8 cellular contexts compared by ENCODE assay signal in the genomic region with DNA sequence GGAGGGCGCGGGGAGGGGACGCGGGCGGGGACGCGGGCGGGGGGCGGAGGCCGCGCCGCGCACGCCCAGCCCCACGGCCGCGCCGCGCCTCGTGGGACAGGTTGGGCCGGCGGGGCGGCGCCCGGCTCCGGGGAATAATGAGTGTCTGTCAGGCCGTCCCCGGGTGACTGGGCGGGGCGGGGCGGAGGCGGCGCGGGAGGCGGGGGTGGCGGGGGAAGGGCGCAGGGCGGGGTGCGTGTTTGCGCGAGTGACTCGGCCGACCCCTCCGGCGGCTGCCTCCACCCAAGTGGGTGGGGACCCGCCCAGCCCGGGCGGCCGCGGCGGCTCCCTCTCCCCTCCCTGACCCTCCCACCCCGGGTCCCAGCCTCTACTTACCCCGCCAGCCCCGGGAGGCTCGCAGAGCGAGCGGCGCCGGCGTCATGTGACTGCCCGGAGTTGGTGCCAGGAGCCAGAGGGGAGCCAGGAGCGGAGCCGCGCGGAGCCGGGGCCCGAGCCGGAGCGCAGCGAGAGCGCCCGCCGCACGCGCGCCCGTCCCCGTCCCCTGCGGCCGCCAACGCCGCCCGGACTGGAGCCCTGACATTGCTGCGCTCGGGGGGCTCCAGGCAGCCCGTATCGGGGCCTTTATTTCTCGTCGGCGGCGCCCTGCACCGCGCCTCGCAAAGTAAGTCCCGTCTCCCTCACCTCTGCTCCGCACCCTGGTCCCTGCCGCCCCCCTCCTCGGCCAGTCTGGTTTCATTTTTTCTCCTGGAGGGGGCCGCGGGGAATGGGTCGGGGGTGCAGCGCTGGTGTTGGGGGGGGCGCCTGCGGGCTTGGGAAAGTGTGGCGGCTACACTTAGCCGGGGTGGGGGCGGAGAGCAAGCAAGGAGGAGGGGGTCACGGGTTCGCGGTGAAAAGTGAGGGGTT. TPM values are rescaled to one million over a fixed set of nuclear protein-coding genes. Genes with fewer than 3 reads are reported as not detected.
A peak's percentile ranks its signal among the peaks of the same experiment; 100 is the strongest.
DNase-seq lines count a peak whose midpoint lies in the region; TF ChIP-seq lines count a peak whose summit lies in the region.

A gene (plus strand): TSS at position 399 of the 903 bp plus-strand sequence. CDS start 16,427 bp downstream, outside the sequence.

- H2AFZ ChIP-seq in Loucy (ENCODE audit: low read length) (peak within 1 kb of the TSS; percentile 87), neuron (ENCODE audit: low read depth, low read length) (no peak within 1 kb of the TSS)

- DNase-seq in EH (ENCODE audit: low read depth) (peak; percentile 94), H4 (ENCODE audit: low spot score) (peak; percentile 74), SK-N-DZ (ENCODE audit: low spot score) (peak; percentile 84), foreskin melanocyte (peak; percentile 68), stromal cell of bone marrow (ENCODE audit: low read depth) (peak; percentile 84)
- peak; percentile 86 for DNase-seq in activated naive CD4-positive, alpha-beta T cell treated with Interleukin-2 at 50 U/mL for 16 hours

- no peak within 1 kb of the TSS for H3K9ac ChIP-seq in Loucy (ENCODE audit: low read depth, low read length, poor library complexity, severe bottlenecking)

- H3K9me2 ChIP-seq in Loucy (replicated peaks; ENCODE audit: low read depth, low read length) = no peaks in the 10 kb centered on the region

- no peaks in the 10 kb centered on the region for H3K79me2 ChIP-seq in Loucy (ENCODE audit: insufficient read depth, low read length)

- H3K4me1 ChIP-seq in Loucy (ENCODE audit: insufficient read depth, low read length, poor library complexity, severe bottlenecking) (peaks cover 11% of the 10 kb centered on the region), neuron (ENCODE audit: insufficient read depth, low read length) (peaks cover 42% of the 10 kb centered on the region)

- no peaks in the 10 kb centered on the region for H4K20me1 ChIP-seq in Loucy (ENCODE audit: insufficient read depth, low read length, poor library complexity, severe bottlenecking)

- H3F3A ChIP-seq in Loucy (ENCODE audit: low read depth) = peaks cover 7% of the 10 kb centered on the region; the same call in 1 of the 2 replicates

- H3K4me3 ChIP-seq in Loucy (ENCODE audit: low read length, poor library complexity, severe bottlenecking) (peak within 1 kb of the TSS; percentile 70), neuron (ENCODE audit: low read length) (peak within 1 kb of the TSS; percentile 96)

- H3K27me3 ChIP-seq in Loucy (ENCODE audit: insufficient read depth, low read length, poor library complexity, severe bottlenecking) (peaks cover 77% of the 10 kb centered on the region), neuron (ENCODE audit: insufficient read depth, low read length) (no peaks in the 10 kb centered on the region)

- H3K9me3 ChIP-seq in Loucy (ENCODE audit: insufficient read depth, low read depth, low read length) (no peaks in the 10 kb centered on the region), neuron (ENCODE audit: low read length) (no peaks in the 10 kb centered on the region)

- no peak for TF ChIP-seq CTCF in Loucy (conservative IDR thresholded peaks at IDR 0.05; ENCODE audit: low read length)

- no peaks in the 10 kb centered on the region for H3K36me3 ChIP-seq in Loucy (ENCODE audit: insufficient read depth, low read length)
- H3K36me3 ChIP-seq in neuron (ENCODE audit: insufficient read depth, low read length) = no peaks in the 10 kb centered on the region

- peak within 1 kb of the TSS; percentile 86 for H3K4me2 ChIP-seq in Loucy (ENCODE audit: low read depth, low read length, poor library complexity, severe bottlenecking)

RNA-seq across cellular contexts. Expression of the gene that starts here (rescaled TPM):
- total RNA-seq in H4 (2014; rRNA removed; shearing (Covaris generic)) = 5.2 and 8.0 TPM in 2 replicates
- 11.8 and 15.4 TPM in 2 replicates for polyA plus RNA-seq in SK-N-DZ (2014; cell fraction: cytosol; rRNA removed)
- 9.2 and 12.3 TPM in 2 replicates for polyA plus RNA-seq in SK-N-DZ (2014; cell fraction: nucleus; rRNA removed)

Comparison
In these comparisons a context has a peak if more than half of its experiments do, and no peak if none do; other contexts are left out.
1. Peak in every context shown above with its lines: DNase-seq and H3K4me3 ChIP-seq.